ENCODE assay signal across 22 cellular contexts in genomic region chr2:241857041-241857541, GRCh38. TPM values are rescaled to one million over a fixed set of nuclear protein-coding genes. Genes with fewer than 3 reads are reported as not detected.
DNase-seq lines count a peak whose midpoint lies in the region; ATAC-seq and TF ChIP-seq lines count a peak whose summit lies in the region.
"Had no signal": no experiment of that assay in that cellular context is flagged by ENCODE, and none has a peak within 500 bp of the region (broad histone marks: within the 10 kb centered on the region; RNA-seq: fewer than 3 reads in every experiment).

No MANE protein-coding gene starts in this region.

- no peak for TF ChIP-seq CTCF in GM10266 (IDR thresholded peaks at IDR 0.05; ENCODE audit: control insufficient read depth, insufficient read depth, low read depth, missing control alignments)

- intact Hi-C loops in cardiac septum (cut with DNase I): no loop called here

- DNase-seq in activated CD4-positive, alpha-beta T cell treated with anti-CD3 and anti-CD28 coated beads, Interleukin-2, amount 10 ng/mL, durations not matched to agents 7 days and 5 days: no peak
- no peak for DNase-seq in activated CD4-positive, alpha-beta T cell treated with anti-CD3 and anti-CD28 coated beads, Interleukin-2, amount 50 U/mL, for 48 hours
- DNase-seq in T-cell (no peak), cardiac septum (ENCODE audit: low spot score) (peak; percentile 71), GM10266 (ENCODE audit: extremely low spot score) (no peak)
- DNase-seq in stimulated activated naive CD4-positive, alpha-beta T cell (lab: John Stamatoyannopoulos, UW): no peak
- DNase-seq: COR-L47; immature natural killer cell; MM.1S; NCI-H2081 treated with DMSO at 0.1 percent for 48 hours; NCI-H69; Peyer's patch; stimulated activated CD4-positive, alpha-beta T cell treated with anti-CD3 and anti-CD28 coated beads, Interleukin-4, amount 100 ng/mL, for 24 hours; SW 1271; WERI-Rb-1 had no signal

- peak overlapping the region; percentile 54 for H3K27ac Mint-ChIP-seq in activated CD4-positive, alpha-beta T cell treated with anti-CD3 and anti-CD28 coated beads, Interleukin-2, amount 10 ng/mL, durations not matched to agents 7 days and 5 days
- peak overlapping the region in 1 of 2 donors; percentile 52 for H3K27ac Mint-ChIP-seq in T-cell
- H3K27ac Mint-ChIP-seq in stimulated activated memory B cell treated with anti-CD40 and anti-IgM and Interleukin-4, amounts not matched to agents 10 μg/mL and 1 μg/mL and 100 μg/mL, for 72 hours: peak overlapping the region; percentile 57
- H3K27ac Mint-ChIP-seq: type B pancreatic cell had no signal

- H3K36me3 Mint-ChIP-seq in activated CD4-positive, alpha-beta T cell treated with anti-CD3 and anti-CD28 coated beads, Interleukin-2, amount 10 ng/mL, durations not matched to agents 7 days and 5 days (ENCODE audit: low read depth): no peaks in the 10 kb centered on the region
- no peaks in the 10 kb centered on the region for H3K36me3 Mint-ChIP-seq in T-cell
- H3K36me3 Mint-ChIP-seq in stimulated activated memory B cell treated with anti-CD40 and anti-IgM and Interleukin-4, amounts not matched to agents 10 μg/mL and 1 μg/mL and 100 μg/mL, for 72 hours: peaks cover 8% of the 10 kb centered on the region
- H3K36me3 Mint-ChIP-seq: immature natural killer cell, type B pancreatic cell had no signal

- no peak for ATAC-seq in T-cell (replicated peaks in 1 of 4)
- ATAC-seq in stimulated activated memory B cell treated with anti-CD40 and anti-IgM and Interleukin-4, amounts not matched to agents 10 μg/mL and 1 μg/mL and 100 μg/mL, for 72 hours: no peak
- ATAC-seq in GM21528 (IDR thresholded peaks at IDR 0.05; ENCODE audit: low FRiP score, unreplicated experiment): no peak
- ATAC-seq: sciatic nerve had no signal

- CTCF ChIA-PET in activated CD4-positive, alpha-beta T cell treated with anti-CD3 and anti-CD28 coated beads, Interleukin-2, amount 10 ng/mL, durations not matched to agents 7 days and 5 days (lab: Charles Lee): interaction anchor here (1.0 kb wide), 1 partner anchor 12 kb away, joined by 3 read pairs; no protein-coding TSS in a partner anchor
- CTCF ChIA-PET in T-cell (lab: Charles Lee): no interaction called here

- peaks cover 30% of the 10 kb centered on the region for H3K4me1 Mint-ChIP-seq in activated CD4-positive, alpha-beta T cell treated with anti-CD3 and anti-CD28 coated beads, Interleukin-2, amount 10 ng/mL, durations not matched to agents 7 days and 5 days
- peaks cover 24 to 47% (median 38%) of the 10 kb centered on the region in 3 donors for H3K4me1 Mint-ChIP-seq in T-cell
- H3K4me1 Mint-ChIP-seq in stimulated activated memory B cell treated with anti-CD40 and anti-IgM and Interleukin-4, amounts not matched to agents 10 μg/mL and 1 μg/mL and 100 μg/mL, for 72 hours: peaks cover 54% of the 10 kb centered on the region

- POLR2A ChIA-PET in activated CD4-positive, alpha-beta T cell treated with anti-CD3 and anti-CD28 coated beads, Interleukin-2, amount 10 ng/mL, durations not matched to agents 7 days and 5 days (lab: Charles Lee): no interaction called here
- POLR2A ChIA-PET in T-cell (lab: Charles Lee): no interaction called here

- peak overlapping the region; percentile 36 for H3K4me3 Mint-ChIP-seq in activated CD4-positive, alpha-beta T cell treated with anti-CD3 and anti-CD28 coated beads, Interleukin-2, amount 10 ng/mL, durations not matched to agents 7 days and 5 days
- peak overlapping the region; percentile 53 to 81 (median 61) for H3K4me3 Mint-ChIP-seq in T-cell
- peak overlapping the region; percentile 62 for H3K4me3 Mint-ChIP-seq in stimulated activated memory B cell treated with anti-CD40 and anti-IgM and Interleukin-4, amounts not matched to agents 10 μg/mL and 1 μg/mL and 100 μg/mL, for 72 hours
- H3K4me3 Mint-ChIP-seq: dendritic cell treated with granulocyte-macrophage colony-stimulating factor and Interleukin-4, amounts not matched to agents 40 ng/mL and 50 ng/mL, for 4 days; immature natural killer cell; type B pancreatic cell had no signal

- H3K9me3 Mint-ChIP-seq in activated CD4-positive, alpha-beta T cell treated with anti-CD3 and anti-CD28 coated beads, Interleukin-2, amount 10 ng/mL, durations not matched to agents 7 days and 5 days: no peaks in the 10 kb centered on the region
- H3K9me3 Mint-ChIP-seq in T-cell: no peaks in the 10 kb centered on the region
- peaks cover 8% of the 10 kb centered on the region for H3K9me3 Mint-ChIP-seq in stimulated activated memory B cell treated with anti-CD40 and anti-IgM and Interleukin-4, amounts not matched to agents 10 μg/mL and 1 μg/mL and 100 μg/mL, for 72 hours
- H3K9me3 Mint-ChIP-seq: dendritic cell treated with granulocyte-macrophage colony-stimulating factor and Interleukin-4, amounts not matched to agents 40 ng/mL and 50 ng/mL, for 4 days; immature natural killer cell; type B pancreatic cell had no signal

- H3K27me3 Mint-ChIP-seq in activated CD4-positive, alpha-beta T cell treated with anti-CD3 and anti-CD28 coated beads, Interleukin-2, amount 10 ng/mL, durations not matched to agents 7 days and 5 days: no peaks in the 10 kb centered on the region
- H3K27me3 Mint-ChIP-seq in T-cell: peaks cover 9 to 12% of the 10 kb centered on the region in 2 donors
- peaks cover 11% of the 10 kb centered on the region for H3K27me3 Mint-ChIP-seq in stimulated activated memory B cell treated with anti-CD40 and anti-IgM and Interleukin-4, amounts not matched to agents 10 μg/mL and 1 μg/mL and 100 μg/mL, for 72 hours
- H3K27me3 Mint-ChIP-seq: type B pancreatic cell had no signal

RNA-seq across cellular contexts. Expression of gene PDCD1, which starts 1.6 kb away (rescaled TPM):
- 1 to 10 TPM; 4.7 to 4.9 TPM for total RNA-seq in activated CD4-positive, alpha-beta T cell treated with anti-CD3 and anti-CD28 coated beads, Interleukin-2, amount 10 ng/mL, durations not matched to agents 7 days and 5 days
- total RNA-seq in T-cell (1 to 10 TPM; 1.3 to 6.8 (median 5.2) TPM), cardiac septum (2.0 TPM)
- total RNA-seq: glomerular endothelial cell had no signal

RNA-seq across cellular contexts. Expression of gene RTP5, which starts 12.4 kb away (rescaled TPM):
- total RNA-seq in activated CD4-positive, alpha-beta T cell treated with anti-CD3 and anti-CD28 coated beads, Interleukin-2, amount 10 ng/mL, durations not matched to agents 7 days and 5 days: not detected
- total RNA-seq in T-cell: 1 to 10 TPM in 4 of 5 donors, under 1 TPM in 1; 0.26 to 1.4 (median 1.3) TPM
- 0.08 TPM for total RNA-seq in cardiac septum
- total RNA-seq: glomerular endothelial cell, mesenteric fat pad, sciatic nerve had no signal

RNA-seq across cellular contexts. Expression of gene NEU4, which starts 48.1 kb away (rescaled TPM):
- under 1 TPM in 1 of 2 experiments, not detected in 1; 0.37 TPM for total RNA-seq in activated CD4-positive, alpha-beta T cell treated with anti-CD3 and anti-CD28 coated beads, Interleukin-2, amount 10 ng/mL, durations not matched to agents 7 days and 5 days
- total RNA-seq in T-cell: 1 to 10 TPM in 2 of 5 donors, under 1 TPM in 1, not detected in 2; 0.26 to 1.6 (median 1.4) TPM
- total RNA-seq in cardiac septum: not detected
- total RNA-seq: sciatic nerve had no signal
